ENCODE assay signal across 1 cellular context in the genomic region with DNA sequence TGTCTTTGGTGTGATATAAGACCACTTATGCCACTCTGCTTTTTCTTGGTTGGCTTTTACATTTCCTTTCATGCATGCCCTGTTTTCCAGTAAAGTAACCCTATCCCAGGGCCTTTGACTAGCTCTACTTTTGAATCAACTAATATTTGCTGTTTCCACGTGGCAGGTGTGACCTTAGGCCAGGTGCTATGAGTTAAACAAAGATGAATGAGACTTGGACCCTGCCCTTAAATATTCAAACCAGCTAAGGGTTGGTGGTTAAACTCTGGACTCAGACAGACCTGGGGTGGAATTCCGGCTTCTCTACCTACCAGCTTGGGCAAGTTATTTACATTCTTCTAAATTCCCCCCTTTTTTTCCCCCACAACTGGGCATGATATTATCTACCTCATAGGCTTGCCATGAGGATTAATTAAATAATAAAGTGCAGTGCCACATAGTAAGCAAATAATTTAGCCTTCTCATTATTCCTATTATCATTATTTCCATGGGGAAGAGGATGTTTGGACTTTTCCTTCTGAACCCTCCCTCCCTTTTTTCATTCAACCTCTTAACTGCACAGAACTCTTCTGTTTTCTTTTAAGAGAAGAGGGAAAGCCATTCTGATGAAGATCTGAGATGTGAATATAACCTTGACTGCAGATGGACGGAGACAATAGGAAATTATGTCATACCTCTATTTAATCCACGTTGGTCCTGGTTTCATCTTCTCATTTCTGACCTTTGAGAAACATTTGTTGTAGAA.
TF ChIP-seq lines count a peak whose summit lies in the region.

No MANE protein-coding gene starts in this region.

TF ChIP-seq in HepG2, 621 proteins besides CTCF, POLR2A, EP300 and RAD21 (continued from another document and continues in another):
- TF ChIP-seq, protein P1, sequence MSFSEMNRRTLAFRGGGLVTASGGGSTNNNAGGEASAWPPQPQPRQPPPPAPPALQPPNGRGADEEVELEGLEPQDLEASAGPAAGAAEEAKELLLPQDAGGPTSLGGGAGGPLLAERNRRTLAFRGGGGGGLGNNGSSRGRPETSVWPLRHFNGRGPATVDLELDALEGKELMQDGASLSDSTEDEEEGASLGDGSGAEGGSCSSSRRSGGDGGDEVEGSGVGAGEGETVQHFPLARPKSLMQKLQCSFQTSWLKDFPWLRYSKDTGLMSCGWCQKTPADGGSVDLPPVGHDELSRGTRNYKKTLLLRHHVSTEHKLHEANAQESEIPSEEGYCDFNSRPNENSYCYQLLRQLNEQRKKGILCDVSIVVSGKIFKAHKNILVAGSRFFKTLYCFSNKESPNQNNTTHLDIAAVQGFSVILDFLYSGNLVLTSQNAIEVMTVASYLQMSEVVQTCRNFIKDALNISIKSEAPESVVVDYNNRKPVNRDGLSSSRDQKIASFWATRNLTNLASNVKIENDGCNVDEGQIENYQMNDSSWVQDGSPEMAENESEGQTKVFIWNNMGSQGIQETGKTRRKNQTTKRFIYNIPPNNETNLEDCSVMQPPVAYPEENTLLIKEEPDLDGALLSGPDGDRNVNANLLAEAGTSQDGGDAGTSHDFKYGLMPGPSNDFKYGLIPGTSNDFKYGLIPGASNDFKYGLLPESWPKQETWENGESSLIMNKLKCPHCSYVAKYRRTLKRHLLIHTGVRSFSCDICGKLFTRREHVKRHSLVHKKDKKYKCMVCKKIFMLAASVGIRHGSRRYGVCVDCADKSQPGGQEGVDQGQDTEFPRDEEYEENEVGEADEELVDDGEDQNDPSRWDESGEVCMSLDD (CRISPR knock-in tag; IDR thresholded peaks at IDR 0.05; ENCODE audit: borderline replicate concordance), result no peak; the same call in 1 of the 2 replicates
- no peak for TF ChIP-seq ZNF891 (CRISPR knock-in tag; IDR thresholded peaks at IDR 0.05)
- TF ChIP-seq ISL2 (CRISPR knock-in tag; IDR thresholded peaks at IDR 0.05), result peak; percentile 97
- TF ChIP-seq ZFP1 (CRISPR knock-in tag; IDR thresholded peaks at IDR 0.05), result no peak
- TF ChIP-seq CREB1 (IDR thresholded peaks at IDR 0.05), result 0 out of 2 replicates have a peak, but pooled peaks have one; percentile 24
- TF ChIP-seq CREB1 (CRISPR knock-in tag; IDR thresholded peaks at IDR 0.05), result peak; percentile 82
- TF ChIP-seq ZNF44 (CRISPR knock-in tag; IDR thresholded peaks at IDR 0.05), result no peak
- TF ChIP-seq PAX8 (CRISPR knock-in tag; IDR thresholded peaks at IDR 0.05; ENCODE audit: borderline replicate concordance), result peak; percentile 45; the same call in 1 of the 2 replicates
- no peak for TF ChIP-seq ZNF737 (CRISPR knock-in tag; IDR thresholded peaks at IDR 0.05; ENCODE audit: borderline replicate concordance)
- peak; percentile 79; the same call in 1 of the 2 replicates for TF ChIP-seq MEIS1 (CRISPR knock-in tag; IDR thresholded peaks at IDR 0.05; ENCODE audit: borderline replicate concordance)
- TF ChIP-seq, protein P2, sequence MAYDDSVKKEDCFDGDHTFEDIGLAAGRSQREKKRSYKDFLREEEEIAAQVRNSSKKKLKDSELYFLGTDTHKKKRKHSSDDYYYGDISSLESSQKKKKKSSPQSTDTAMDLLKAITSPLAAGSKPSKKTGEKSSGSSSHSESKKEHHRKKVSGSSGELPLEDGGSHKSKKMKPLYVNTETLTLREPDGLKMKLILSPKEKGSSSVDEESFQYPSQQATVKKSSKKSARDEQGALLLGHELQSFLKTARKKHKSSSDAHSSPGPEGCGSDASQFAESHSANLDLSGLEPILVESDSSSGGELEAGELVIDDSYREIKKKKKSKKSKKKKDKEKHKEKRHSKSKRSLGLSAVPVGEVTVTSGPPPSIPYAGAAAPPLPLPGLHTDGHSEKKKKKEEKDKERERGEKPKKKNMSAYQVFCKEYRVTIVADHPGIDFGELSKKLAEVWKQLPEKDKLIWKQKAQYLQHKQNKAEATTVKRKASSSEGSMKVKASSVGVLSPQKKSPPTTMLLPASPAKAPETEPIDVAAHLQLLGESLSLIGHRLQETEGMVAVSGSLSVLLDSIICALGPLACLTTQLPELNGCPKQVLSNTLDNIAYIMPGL (CRISPR knock-in tag; IDR thresholded peaks at IDR 0.05; ENCODE audit: borderline replicate concordance in 1 of 2, low read depth in 1 of 2), result peak in 1 of 2 experiments; percentile 50; a peak in 3 of 4 replicates
- TF ChIP-seq BHLHE40 (IDR thresholded peaks at IDR 0.05; ENCODE audit: low read length), result peak; percentile 89
- TF ChIP-seq ZEB1 (IDR thresholded peaks at IDR 0.05; ENCODE audit: insufficient replicate concordance, low read depth), result peak; percentile 99
- no peak for TF ChIP-seq ZNF496 (CRISPR knock-in tag; IDR thresholded peaks at IDR 0.05; ENCODE audit: insufficient replicate concordance)
- TF ChIP-seq, protein P3, sequence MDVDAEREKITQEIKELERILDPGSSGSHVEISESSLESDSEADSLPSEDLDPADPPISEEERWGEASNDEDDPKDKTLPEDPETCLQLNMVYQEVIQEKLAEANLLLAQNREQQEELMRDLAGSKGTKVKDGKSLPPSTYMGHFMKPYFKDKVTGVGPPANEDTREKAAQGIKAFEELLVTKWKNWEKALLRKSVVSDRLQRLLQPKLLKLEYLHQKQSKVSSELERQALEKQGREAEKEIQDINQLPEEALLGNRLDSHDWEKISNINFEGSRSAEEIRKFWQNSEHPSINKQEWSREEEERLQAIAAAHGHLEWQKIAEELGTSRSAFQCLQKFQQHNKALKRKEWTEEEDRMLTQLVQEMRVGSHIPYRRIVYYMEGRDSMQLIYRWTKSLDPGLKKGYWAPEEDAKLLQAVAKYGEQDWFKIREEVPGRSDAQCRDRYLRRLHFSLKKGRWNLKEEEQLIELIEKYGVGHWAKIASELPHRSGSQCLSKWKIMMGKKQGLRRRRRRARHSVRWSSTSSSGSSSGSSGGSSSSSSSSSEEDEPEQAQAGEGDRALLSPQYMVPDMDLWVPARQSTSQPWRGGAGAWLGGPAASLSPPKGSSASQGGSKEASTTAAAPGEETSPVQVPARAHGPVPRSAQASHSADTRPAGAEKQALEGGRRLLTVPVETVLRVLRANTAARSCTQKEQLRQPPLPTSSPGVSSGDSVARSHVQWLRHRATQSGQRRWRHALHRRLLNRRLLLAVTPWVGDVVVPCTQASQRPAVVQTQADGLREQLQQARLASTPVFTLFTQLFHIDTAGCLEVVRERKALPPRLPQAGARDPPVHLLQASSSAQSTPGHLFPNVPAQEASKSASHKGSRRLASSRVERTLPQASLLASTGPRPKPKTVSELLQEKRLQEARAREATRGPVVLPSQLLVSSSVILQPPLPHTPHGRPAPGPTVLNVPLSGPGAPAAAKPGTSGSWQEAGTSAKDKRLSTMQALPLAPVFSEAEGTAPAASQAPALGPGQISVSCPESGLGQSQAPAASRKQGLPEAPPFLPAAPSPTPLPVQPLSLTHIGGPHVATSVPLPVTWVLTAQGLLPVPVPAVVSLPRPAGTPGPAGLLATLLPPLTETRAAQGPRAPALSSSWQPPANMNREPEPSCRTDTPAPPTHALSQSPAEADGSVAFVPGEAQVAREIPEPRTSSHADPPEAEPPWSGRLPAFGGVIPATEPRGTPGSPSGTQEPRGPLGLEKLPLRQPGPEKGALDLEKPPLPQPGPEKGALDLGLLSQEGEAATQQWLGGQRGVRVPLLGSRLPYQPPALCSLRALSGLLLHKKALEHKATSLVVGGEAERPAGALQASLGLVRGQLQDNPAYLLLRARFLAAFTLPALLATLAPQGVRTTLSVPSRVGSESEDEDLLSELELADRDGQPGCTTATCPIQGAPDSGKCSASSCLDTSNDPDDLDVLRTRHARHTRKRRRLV (CRISPR knock-in tag; IDR thresholded peaks at IDR 0.05), result peak; percentile 90
- TF ChIP-seq, protein P4, sequence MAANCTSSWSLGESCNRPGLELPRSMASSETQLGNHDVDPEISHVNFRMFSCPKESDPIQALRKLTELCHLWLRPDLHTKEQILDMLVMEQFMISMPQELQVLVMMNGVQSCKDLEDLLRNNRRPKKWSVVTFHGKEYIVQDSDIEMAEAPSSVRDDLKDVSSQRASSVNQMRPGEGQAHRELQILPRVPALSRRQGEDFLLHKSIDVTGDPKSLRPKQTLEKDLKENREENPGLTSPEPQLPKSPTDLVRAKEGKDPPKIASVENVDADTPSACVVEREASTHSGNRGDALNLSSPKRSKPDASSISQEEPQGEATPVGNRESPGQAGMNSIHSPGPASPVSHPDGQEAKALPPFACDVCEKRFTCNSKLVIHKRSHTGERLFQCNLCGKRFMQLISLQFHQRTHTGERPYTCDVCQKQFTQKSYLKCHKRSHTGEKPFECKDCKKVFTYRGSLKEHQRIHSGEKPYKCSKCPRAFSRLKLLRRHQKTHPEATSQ (CRISPR knock-in tag; IDR thresholded peaks at IDR 0.05; ENCODE audit: borderline replicate concordance), result peak; percentile 87; the same call in 1 of the 2 replicates
- peak; percentile 90 to 93 for TF ChIP-seq NR2F1 (CRISPR knock-in tag; IDR thresholded peaks at IDR 0.05)
- TF ChIP-seq SRY (CRISPR knock-in tag; IDR thresholded peaks at IDR 0.05), result no peak; the same call in 1 of the 2 replicates
- TF ChIP-seq ZNF674 (CRISPR knock-in tag; IDR thresholded peaks at IDR 0.05; ENCODE audit: low read depth), result no peak
- TF ChIP-seq PRMT3 (CRISPR knock-in tag; IDR thresholded peaks at IDR 0.05; ENCODE audit: borderline replicate concordance, low read depth), result no peak
- 0 out of 2 replicates have a peak, but pooled peaks have one; percentile 64 for TF ChIP-seq DNMT3B (CRISPR knock-in tag; conservative IDR thresholded peaks at IDR 0.05)
- TF ChIP-seq EED (CRISPR knock-in tag; IDR thresholded peaks at IDR 0.05), result no peak
- TF ChIP-seq, protein P5, sequence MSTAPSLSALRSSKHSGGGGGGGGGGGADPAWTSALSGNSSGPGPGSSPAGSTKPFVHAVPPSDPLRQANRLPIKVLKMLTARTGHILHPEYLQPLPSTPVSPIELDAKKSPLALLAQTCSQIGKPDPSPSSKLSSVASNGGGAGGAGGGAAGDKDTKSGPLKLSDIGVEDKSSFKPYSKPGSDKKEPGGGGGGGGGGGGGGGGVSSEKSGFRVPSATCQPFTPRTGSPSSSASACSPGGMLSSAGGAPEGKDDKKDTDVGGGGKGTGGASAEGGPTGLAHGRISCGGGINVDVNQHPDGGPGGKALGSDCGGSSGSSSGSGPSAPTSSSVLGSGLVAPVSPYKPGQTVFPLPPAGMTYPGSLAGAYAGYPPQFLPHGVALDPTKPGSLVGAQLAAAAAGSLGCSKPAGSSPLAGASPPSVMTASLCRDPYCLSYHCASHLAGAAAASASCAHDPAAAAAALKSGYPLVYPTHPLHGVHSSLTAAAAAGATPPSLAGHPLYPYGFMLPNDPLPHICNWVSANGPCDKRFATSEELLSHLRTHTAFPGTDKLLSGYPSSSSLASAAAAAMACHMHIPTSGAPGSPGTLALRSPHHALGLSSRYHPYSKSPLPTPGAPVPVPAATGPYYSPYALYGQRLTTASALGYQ (CRISPR knock-in tag; IDR thresholded peaks at IDR 0.05), result peak; percentile 97
- TF ChIP-seq MTF2 (CRISPR knock-in tag; IDR thresholded peaks at IDR 0.05; ENCODE audit: borderline replicate concordance), result no peak
- no peak for TF ChIP-seq ONECUT2 (CRISPR knock-in tag; IDR thresholded peaks at IDR 0.05)
- TF ChIP-seq ZNF709 (CRISPR knock-in tag; IDR thresholded peaks at IDR 0.05), result peak; percentile 95
- TF ChIP-seq, protein P6, sequence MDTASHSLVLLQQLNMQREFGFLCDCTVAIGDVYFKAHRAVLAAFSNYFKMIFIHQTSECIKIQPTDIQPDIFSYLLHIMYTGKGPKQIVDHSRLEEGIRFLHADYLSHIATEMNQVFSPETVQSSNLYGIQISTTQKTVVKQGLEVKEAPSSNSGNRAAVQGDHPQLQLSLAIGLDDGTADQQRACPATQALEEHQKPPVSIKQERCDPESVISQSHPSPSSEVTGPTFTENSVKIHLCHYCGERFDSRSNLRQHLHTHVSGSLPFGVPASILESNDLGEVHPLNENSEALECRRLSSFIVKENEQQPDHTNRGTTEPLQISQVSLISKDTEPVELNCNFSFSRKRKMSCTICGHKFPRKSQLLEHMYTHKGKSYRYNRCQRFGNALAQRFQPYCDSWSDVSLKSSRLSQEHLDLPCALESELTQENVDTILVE (CRISPR knock-in tag; IDR thresholded peaks at IDR 0.05), result peak; percentile 79; the same call in 1 of the 2 replicates
- TF ChIP-seq JUN (CRISPR knock-in tag; IDR thresholded peaks at IDR 0.05), result no peak; the same call in 1 of the 2 replicates
- peak; percentile 77 for TF ChIP-seq SMAD3 (CRISPR knock-in tag; IDR thresholded peaks at IDR 0.05)
- TF ChIP-seq CENPX (CRISPR knock-in tag; IDR thresholded peaks at IDR 0.05), result no peak
- TF ChIP-seq ZNF430 (CRISPR knock-in tag; IDR thresholded peaks at IDR 0.05), result no peak
- peak; percentile 94 for TF ChIP-seq HDAC1 (CRISPR knock-in tag; IDR thresholded peaks at IDR 0.05)
- TF ChIP-seq KDM2A (CRISPR knock-in tag; IDR thresholded peaks at IDR 0.05; ENCODE audit: borderline replicate concordance, low read depth), result no peak
- TF ChIP-seq SMARCE1 (IDR thresholded peaks at IDR 0.05; ENCODE audit: borderline replicate concordance), result no peak
- TF ChIP-seq RELA (CRISPR knock-in tag; IDR thresholded peaks at IDR 0.05), result peak; percentile 56; the same call in 1 of the 2 replicates
- no peak for TF ChIP-seq RORA (CRISPR knock-in tag; IDR thresholded peaks at IDR 0.05)
- TF ChIP-seq ZNF672 (CRISPR knock-in tag; IDR thresholded peaks at IDR 0.05), result no peak
- TF ChIP-seq, protein P7, sequence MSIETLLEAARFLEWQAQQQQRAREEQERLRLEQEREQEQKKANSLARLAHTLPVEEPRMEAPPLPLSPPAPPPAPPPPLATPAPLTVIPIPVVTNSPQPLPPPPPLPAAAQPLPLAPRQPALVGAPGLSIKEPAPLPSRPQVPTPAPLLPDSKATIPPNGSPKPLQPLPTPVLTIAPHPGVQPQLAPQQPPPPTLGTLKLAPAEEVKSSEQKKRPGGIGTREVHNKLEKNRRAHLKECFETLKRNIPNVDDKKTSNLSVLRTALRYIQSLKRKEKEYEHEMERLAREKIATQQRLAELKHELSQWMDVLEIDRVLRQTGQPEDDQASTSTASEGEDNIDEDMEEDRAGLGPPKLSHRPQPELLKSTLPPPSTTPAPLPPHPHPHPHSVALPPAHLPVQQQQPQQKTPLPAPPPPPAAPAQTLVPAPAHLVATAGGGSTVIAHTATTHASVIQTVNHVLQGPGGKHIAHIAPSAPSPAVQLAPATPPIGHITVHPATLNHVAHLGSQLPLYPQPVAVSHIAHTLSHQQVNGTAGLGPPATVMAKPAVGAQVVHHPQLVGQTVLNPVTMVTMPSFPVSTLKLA (IDR thresholded peaks at IDR 0.05), result peak; percentile 81
- no peak for TF ChIP-seq PRPF4 (IDR thresholded peaks at IDR 0.05; ENCODE audit: low read depth, low read length, poor library complexity, severe bottlenecking)
- TF ChIP-seq ZBTB20 (CRISPR knock-in tag; IDR thresholded peaks at IDR 0.05; ENCODE audit: borderline replicate concordance, low read depth), result peak; percentile 90; the same call in 1 of the 2 replicates
- TF ChIP-seq NFRKB (IDR thresholded peaks at IDR 0.05), result no peak
- TF ChIP-seq, protein P8, sequence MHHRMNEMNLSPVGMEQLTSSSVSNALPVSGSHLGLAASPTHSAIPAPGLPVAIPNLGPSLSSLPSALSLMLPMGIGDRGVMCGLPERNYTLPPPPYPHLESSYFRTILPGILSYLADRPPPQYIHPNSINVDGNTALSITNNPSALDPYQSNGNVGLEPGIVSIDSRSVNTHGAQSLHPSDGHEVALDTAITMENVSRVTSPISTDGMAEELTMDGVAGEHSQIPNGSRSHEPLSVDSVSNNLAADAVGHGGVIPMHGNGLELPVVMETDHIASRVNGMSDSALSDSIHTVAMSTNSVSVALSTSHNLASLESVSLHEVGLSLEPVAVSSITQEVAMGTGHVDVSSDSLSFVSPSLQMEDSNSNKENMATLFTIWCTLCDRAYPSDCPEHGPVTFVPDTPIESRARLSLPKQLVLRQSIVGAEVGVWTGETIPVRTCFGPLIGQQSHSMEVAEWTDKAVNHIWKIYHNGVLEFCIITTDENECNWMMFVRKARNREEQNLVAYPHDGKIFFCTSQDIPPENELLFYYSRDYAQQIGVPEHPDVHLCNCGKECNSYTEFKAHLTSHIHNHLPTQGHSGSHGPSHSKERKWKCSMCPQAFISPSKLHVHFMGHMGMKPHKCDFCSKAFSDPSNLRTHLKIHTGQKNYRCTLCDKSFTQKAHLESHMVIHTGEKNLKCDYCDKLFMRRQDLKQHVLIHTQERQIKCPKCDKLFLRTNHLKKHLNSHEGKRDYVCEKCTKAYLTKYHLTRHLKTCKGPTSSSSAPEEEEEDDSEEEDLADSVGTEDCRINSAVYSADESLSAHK (CRISPR knock-in tag; IDR thresholded peaks at IDR 0.05; ENCODE audit: borderline replicate concordance), result no peak
